ENCODE assay signal across 21 cellular contexts in genomic region chr1:226486163-226486562, GRCh38.
"Had no signal": no experiment of that assay in that cellular context is flagged by ENCODE, and none has a peak within 500 bp of the region (broad histone marks: within the 10 kb centered on the region; RNA-seq: fewer than 3 reads in every experiment).

No MANE protein-coding gene starts in this region.

- H3K4me3 Mint-ChIP-seq: activated CD4-positive, alpha-beta T cell treated with anti-CD3 and anti-CD28 coated beads, Interleukin-2, amount 10 ng/mL, durations not matched to agents 24 days and 14 days; activated CD8-positive, alpha-beta T cell treated with anti-CD3 and anti-CD28 coated beads, Interleukin-2, amount 10 ng/mL, durations not matched to agents 7 days and 5 days; activated naive CD8-positive, alpha-beta T cell; activated T-helper 17 cell treated with anti-CD3 and anti-CD28 coated beads, Interleukin-2, amount 50 U/mL, for 72 hours; natural killer cell; type B pancreatic cell had no signal

- DNase-seq: activated CD4-positive, alpha-beta T cell treated with anti-CD3 and anti-CD28 coated beads, Interleukin-2, amount 10 ng/mL, durations not matched to agents 24 days and 14 days; activated CD8-positive, alpha-beta T cell treated with anti-CD3 and anti-CD28 coated beads, Interleukin-2, amount 10 ng/mL, durations not matched to agents 7 days and 5 days; adrenal gland; esophagus squamous epithelium; gastrocnemius medialis; hippocampal formation; kidney glomerular epithelial cell; left lung; natural killer cell; spleen; stimulated activated CD4-positive, alpha-beta T cell treated with anti-CD3 and anti-CD28 coated beads, Interleukin-4, amount 100 ng/mL, for 1 hour; T1000; testis had no signal

- ATAC-seq: activated CD8-positive, alpha-beta T cell treated with anti-CD3 and anti-CD28 coated beads, Interleukin-2, amount 10 ng/mL, durations not matched to agents 7 days and 5 days; activated T-helper 17 cell treated with anti-CD3 and anti-CD28 coated beads, Interleukin-2, amount 50 U/mL, for 72 hours; gastrocnemius medialis; left lung; natural killer cell had no signal

- H3K36me3 ChIP-seq: adrenal gland, esophagus squamous epithelium, gastrocnemius medialis, left lung, prostate gland, right atrium auricular region, spleen, vagina had no signal

- H3K27me3 ChIP-seq: left lung, right atrium auricular region, testis, vagina had no signal

- H3K9me3 ChIP-seq: adrenal gland, esophagus squamous epithelium, gastrocnemius medialis, left lung, prostate gland, right atrium auricular region, spleen, testis, vagina had no signal

- H3K27ac ChIP-seq: adrenal gland, coronary artery, esophagus squamous epithelium, gastrocnemius medialis, left lung, prostate gland, right atrium auricular region, spleen, testis, vagina had no signal

- H3K36me3 Mint-ChIP-seq: activated naive CD8-positive, alpha-beta T cell; natural killer cell; type B pancreatic cell had no signal

- FAIRE-seq: astrocyte had no signal

- H3K4me1 ChIP-seq: adrenal gland, esophagus squamous epithelium, gastrocnemius medialis, left lung, prostate gland, right atrium auricular region, spleen, testis, vagina had no signal

- H3K4me1 Mint-ChIP-seq: natural killer cell had no signal

- H3K27ac Mint-ChIP-seq: activated CD4-positive, alpha-beta T cell treated with anti-CD3 and anti-CD28 coated beads, Interleukin-2, amount 10 ng/mL, durations not matched to agents 24 days and 14 days; activated CD8-positive, alpha-beta T cell treated with anti-CD3 and anti-CD28 coated beads, Interleukin-2, amount 10 ng/mL, durations not matched to agents 7 days and 5 days; activated naive CD8-positive, alpha-beta T cell; activated T-helper 17 cell treated with anti-CD3 and anti-CD28 coated beads, Interleukin-2, amount 50 U/mL, for 72 hours; natural killer cell; type B pancreatic cell had no signal

- H3K9me3 Mint-ChIP-seq: activated CD4-positive, alpha-beta T cell treated with anti-CD3 and anti-CD28 coated beads, Interleukin-2, amount 10 ng/mL, durations not matched to agents 24 days and 14 days; activated T-helper 17 cell treated with anti-CD3 and anti-CD28 coated beads, Interleukin-2, amount 50 U/mL, for 72 hours; natural killer cell; type B pancreatic cell had no signal

- H3K4me3 ChIP-seq: adrenal gland, coronary artery, esophagus squamous epithelium, gastrocnemius medialis, left lung, prostate gland, right atrium auricular region, spleen, testis, vagina had no signal
